ENCODE assay signal across 8 cellular contexts in genomic region chr22:37544955-37545702, GRCh38. TPM values are rescaled to one million over a fixed set of nuclear protein-coding genes. Genes with fewer than 3 reads are reported as not detected.
DNase-seq lines count a peak whose midpoint lies in the region; ATAC-seq, FAIRE-seq and TF ChIP-seq lines count a peak whose summit lies in the region.

No MANE protein-coding gene starts in this region.

- H3K4me1 ChIP-seq in ACC112 (ENCODE audit: control insufficient read depth, insufficient read depth, low read length, unreplicated experiment): peaks cover 28% of the 10 kb centered on the region
- peaks cover 40% of the 10 kb centered on the region for H3K4me1 ChIP-seq in GM23248 (ENCODE audit: insufficient read depth)
- H3K4me1 ChIP-seq in SK-N-SH (ENCODE audit: control insufficient read depth in 1 of 2, insufficient read depth in 2 of 2, low read depth in 1 of 2, low read length in 1 of 2): peaks cover 9 to 16% of the 10 kb centered on the region in 2 experiments; a peak in 2 of 4 replicates
- peaks cover 0 to 21% of the 10 kb centered on the region in 2 experiments; a peak in 2 of 5 replicates for H3K4me1 ChIP-seq in K562 (replicated peaks in 1 of 2; ENCODE audit: control insufficient read depth in 2 of 2, insufficient read depth in 2 of 2, low read length in 2 of 2)

- TF ChIP-seq EP300 in SK-N-SH (IDR thresholded peaks at IDR 0.05; ENCODE audit: borderline replicate concordance in 1 of 2, low read depth in 1 of 2, low read length in 1 of 2) (no peak), K562 (IDR thresholded peaks at IDR 0.05; ENCODE audit: low read length) (no peak)

- CTCF ChIA-PET in SK-N-SH (lab: Yijun Ruan, JAX): interaction anchor here (0.7 to 16.4 kb wide), 7 partner anchors 21 to 228 kb away, joined by 3 to 647 read pairs (median 5); partner anchors contain the start of gene CDC42EP1
- CTCF ChIA-PET in K562 (lab: Yijun Ruan, JAX; ENCODE audit: low intra/inter-chr PET ratio): interaction anchor here (0.5 to 2.1 kb wide), 6 partner anchors 17 to 504 kb away, joined by 3 to 16 read pairs (median 8); no protein-coding TSS in a partner anchor

- in situ Hi-C loops in GM23248 (cut with MboI) (no loop called here), K562 (cut with MboI) (loop anchor here (10.0 kb wide), 1 partner anchor 430 kb away; no protein-coding TSS in a partner anchor)

- no peaks in the 10 kb centered on the region for H4K20me1 ChIP-seq in GM23248 (ENCODE audit: insufficient read depth)
- no peaks in the 10 kb centered on the region for H4K20me1 ChIP-seq in SK-N-SH (ENCODE audit: insufficient read depth)
- no peaks in the 10 kb centered on the region for H4K20me1 ChIP-seq in K562 (replicated peaks; ENCODE audit: control insufficient read depth, insufficient read depth, low read length)

- peak overlapping the region; percentile 88 for H3K4me2 ChIP-seq in GM23248 (ENCODE audit: unreplicated experiment)
- no peak overlapping the region; the same call in 1 of the 2 replicates for H3K4me2 ChIP-seq in SK-N-SH
- H3K4me2 ChIP-seq in K562 (ENCODE audit: insufficient read depth, low read length): no peak overlapping the region

- H2AFZ ChIP-seq in ACC112 (ENCODE audit: low read length, unreplicated experiment) (no peak overlapping the region), GM23248 (peak overlapping the region; percentile 76), SK-N-SH (ENCODE audit: low read depth) (no peak overlapping the region), K562 (ENCODE audit: low read depth, low read length) (peak overlapping the region; percentile 7; the same call in 1 of the 2 replicates)

- no TSS peak for BruUV-seq in K562 (replicated peaks; lab: Mats Ljungman, UMichigan)

- POLR2A ChIA-PET in SK-N-SH (lab: Yijun Ruan, JAX) (no interaction called here), K562 (lab: Yijun Ruan, JAX) (interaction anchor here (0.6 to 1.0 kb wide), 6 partner anchors 13 to 37 kb away, joined by 3 to 6 read pairs (median 4); no protein-coding TSS in a partner anchor)

- H3K9ac ChIP-seq in GM23248: peak overlapping the region; percentile 66
- 0 out of 2 replicates have a peak overlapping the region, but pooled peaks have one; percentile 21 for H3K9ac ChIP-seq in SK-N-SH
- H3K9ac ChIP-seq in K562 (ENCODE audit: insufficient read depth in 1 of 2, low read depth in 2 of 2, low read length in 2 of 2): no peak overlapping the region

- peak; percentile 95 for ATAC-seq in K562
- no peak for ATAC-seq in HG03139 (IDR thresholded peaks at IDR 0.05; ENCODE audit: unreplicated experiment)
- no peak for ATAC-seq in GM21723 (IDR thresholded peaks at IDR 0.05; ENCODE audit: unreplicated experiment)

- intact Hi-C loops in K562 (cut with micrococcal nuclease): loop anchor here (1.0 kb wide), 2 partner anchors 22 to 47 kb away; no protein-coding TSS in a partner anchor

- WGBS in GM23248 (ENCODE audit: low coverage in 1 of 2, low lambda C conversion rate in 2 of 2, missing lambda C conversion rate in 2 of 2), 2 experiments: 55 to 58% methylated on average over 11 of the region's 11 CpGs
- 8% methylated on average over 2 of the region's 11 CpGs for WGBS in SK-N-SH (ENCODE audit: low lambda C conversion rate)
- 7% methylated on average over 5 of the region's 11 CpGs for WGBS in K562 (ENCODE audit: insufficient coverage, low coverage, missing lambda C conversion rate)

- DNase-seq in GM23248: peak; percentile 80
- DNase-seq in SK-N-SH: peak; percentile 56
- peak in 3 of 4 experiments; percentile 36 to 72 (median 71) for DNase-seq in K562 (ENCODE audit: extremely low read depth in 1 of 4, low spot score in 3 of 4)

- peak overlapping the region; percentile 53 for H3K4me3 ChIP-seq in ACC112 (ENCODE audit: low read depth, low read length)
- peak overlapping the region; percentile 63 for H3K4me3 ChIP-seq in GM23248
- no peak overlapping the region for H3K4me3 ChIP-seq in SK-N-SH (ENCODE audit: low read depth in 2 of 2, low read length in 1 of 2)
- H3K4me3 ChIP-seq in K562: no peak overlapping the region
- peak overlapping the region; percentile 36; the same call in 1 of the 2 replicates for H3K4me3 ChIP-seq in iPS-18c (ENCODE audit: insufficient read depth, low read depth, low read length)
- peak overlapping the region in 2 of 7 experiments; percentile 1 to 23 for H3K4me3 ChIP-seq in skin epidermis

- TF ChIP-seq POLR2A in K562 (conservative IDR thresholded peaks at IDR 0.05): no peak

- no peaks in the 10 kb centered on the region for H3K79me2 ChIP-seq in ACC112 (ENCODE audit: control insufficient read depth, insufficient read depth, low read length, unreplicated experiment)
- H3K79me2 ChIP-seq in GM23248 (ENCODE audit: insufficient read depth): no peaks in the 10 kb centered on the region
- H3K79me2 ChIP-seq in SK-N-SH (ENCODE audit: insufficient read depth): no peaks in the 10 kb centered on the region
- no peaks in the 10 kb centered on the region for H3K79me2 ChIP-seq in K562 (ENCODE audit: control insufficient read depth, insufficient read depth, low read length)

- TF ChIP-seq CTCF in SK-N-SH (IDR thresholded peaks at IDR 0.05) (peak; percentile 67), K562 (IDR thresholded peaks at IDR 0.05 in 2 of 3, conservative IDR thresholded peaks at IDR 0.05 in 1 of 3; ENCODE audit: insufficient read depth in 2 of 3, low read depth in 1 of 3, low read length in 3 of 3) (peak; percentile 82 to 92 (median 87))

- no peaks in the 10 kb centered on the region for H3K9me1 ChIP-seq in K562 (ENCODE audit: control insufficient read depth, insufficient read depth, low read length)

- H3K27me3 ChIP-seq in ACC112 (ENCODE audit: insufficient read depth, low read length): no peaks in the 10 kb centered on the region
- no peaks in the 10 kb centered on the region for H3K27me3 ChIP-seq in GM23248 (replicated peaks; ENCODE audit: insufficient read depth)
- no peaks in the 10 kb centered on the region for H3K27me3 ChIP-seq in SK-N-SH (ENCODE audit: insufficient read depth)
- H3K27me3 ChIP-seq in K562 (ENCODE audit: control insufficient read depth in 2 of 2, insufficient read depth in 2 of 2, low read length in 2 of 2): no peaks in the 10 kb centered on the region

- H3K36me3 ChIP-seq in ACC112 (ENCODE audit: insufficient read depth, low read length) (no peaks in the 10 kb centered on the region), GM23248 (ENCODE audit: low read depth) (no peaks in the 10 kb centered on the region), SK-N-SH (replicated peaks in 1 of 2; ENCODE audit: control insufficient read depth in 1 of 2, insufficient read depth in 2 of 2, low read length in 1 of 2) (no peaks in the 10 kb centered on the region), K562 (ENCODE audit: control insufficient read depth, insufficient read depth, low read length) (no peaks in the 10 kb centered on the region)

- H3F3A ChIP-seq in GM23248 (ENCODE audit: insufficient read depth): peaks cover 12% of the 10 kb centered on the region; the same call in 1 of the 2 replicates
- peaks cover 6% of the 10 kb centered on the region for H3F3A ChIP-seq in SK-N-SH (replicated peaks; ENCODE audit: insufficient read depth)

- H3K9me2 ChIP-seq in GM23248 (ENCODE audit: insufficient read depth): no peaks in the 10 kb centered on the region
- no peaks in the 10 kb centered on the region for H3K9me2 ChIP-seq in SK-N-SH

- TF ChIP-seq RAD21 in SK-N-SH (IDR thresholded peaks at IDR 0.05; ENCODE audit: low read length): peak; percentile 55
- peak; percentile 74 to 92 for TF ChIP-seq RAD21 in K562 (CRISPR knock-in tag; conservative IDR thresholded peaks at IDR 0.05 in 1 of 2, IDR thresholded peaks at IDR 0.05 in 1 of 2)

- H3K9me3 ChIP-seq in GM23248 (ENCODE audit: low read depth): no peaks in the 10 kb centered on the region
- H3K9me3 ChIP-seq in SK-N-SH: no peaks in the 10 kb centered on the region
- no peaks in the 10 kb centered on the region for H3K9me3 ChIP-seq in K562 (replicated peaks; ENCODE audit: control insufficient read depth, insufficient read depth, low read depth, low read length)
- peaks cover 5% of the 10 kb centered on the region for H3K9me3 ChIP-seq in iPS-18c (ENCODE audit: control insufficient read depth, insufficient read depth, low read length)

- peak overlapping the region; percentile 64; the same call in 1 of the 2 replicates for H3K27ac ChIP-seq in ACC112 (ENCODE audit: low read depth, low read length)
- H3K27ac ChIP-seq in GM23248: peak overlapping the region; percentile 71
- no peak overlapping the region for H3K27ac ChIP-seq in SK-N-SH (ENCODE audit: low read depth in 2 of 2, low read length in 1 of 2)
- H3K27ac ChIP-seq in K562 (ENCODE audit: extremely low read depth, low read depth, low read length): no peak overlapping the region
- peak overlapping the region; percentile 44 to 87 (median 81) for H3K27ac ChIP-seq in skin epidermis

- FAIRE-seq in K562 (lab: Jason Lieb, UNC): peak; percentile 90

RNA-seq across cellular contexts. Expression of gene CDC42EP1, which starts 15.2 kb away (rescaled TPM):
- 59.7 and 83.8 TPM in 2 replicates for total RNA-seq in GM23248 (2014; rRNA removed; shearing (Covaris generic))
- polyA plus RNA-seq in GM23248 (2016; fragmentation: Nextera tagmentation; extraction: Ambion mirVana) (122 and 130 TPM in 2 replicates), SK-N-SH (2012; rRNA removed) (11.5 and 24.9 TPM in 2 replicates), K562 (2011; rRNA removed) (4.0 and 13.8 TPM in 2 replicates), K562 (2014; fragmentation: Illumina TruSeq; extraction: Trizol) (18.4 and 49.9 TPM in 2 replicates), K562 (2014; fragmentation: Nextera tagmentation; extraction: Ambion mirVana) (under 1 TPM; 0.67 to 0.69 TPM), K562 (2014; rRNA removed) (22.5 and 28.1 TPM in 2 replicates)
- 8.9 and 15.8 TPM in 2 replicates for polyA plus RNA-seq in SK-N-SH (2012; cell fraction: cytosol; rRNA removed)
- polyA plus RNA-seq in SK-N-SH (2012; cell fraction: nucleus; rRNA removed): 14.2 and 19.4 TPM in 2 replicates
- total RNA-seq in K562 (2011; cell fraction: chromatin; rRNA removed; ENCODE audit: low replicate concordance): 7.9 and 25.6 TPM in 2 replicates
- total RNA-seq in K562 (2011; cell fraction: nucleolus; rRNA removed): 22.5 and 24.0 TPM in 2 replicates
- total RNA-seq in K562 (2011; cell fraction: nucleoplasm; rRNA removed): 13.4 and 14.2 TPM in 2 replicates
- total RNA-seq in K562 (2014; rRNA removed) (29.0 and 41.6 TPM in 2 replicates), K562 (2014; rRNA removed; fragmentation: Illumina TruSeq; extraction: Trizol) (2.7 and 3.2 TPM in 2 replicates), K562 (2015; rRNA removed; fragmentation: Illumina TruSeq; extraction: Trizol) (7.3 and 8.3 TPM in 2 replicates), K562 (2021) (62.8 and 70.2 TPM in 2 replicates)
- polyA plus RNA-seq in K562 (2011; cell fraction: cytosol; rRNA removed): 6.0 and 18.2 TPM in 2 replicates
- 9.9 and 15.1 TPM in 2 replicates for polyA plus RNA-seq in K562 (2011; cell fraction: nucleus; rRNA removed)
- polyA plus RNA-seq in K562 (2012): 24.9 and 50.5 TPM in 2 replicates
- polyA minus RNA-seq in K562 (2011; rRNA and poly(A)+ RNA removed): 1.9 and 2.3 TPM in 2 replicates
- 12.7 and 21.9 TPM in 2 replicates for polyA minus RNA-seq in K562 (2011; cell fraction: cytosol; rRNA and poly(A)+ RNA removed)
- polyA minus RNA-seq in K562 (2011; cell fraction: nucleus; rRNA and poly(A)+ RNA removed): 10.2 and 10.6 TPM in 2 replicates

RNA-seq across cellular contexts. Expression of gene CARD10, which starts 25.9 kb away (rescaled TPM):
- 4.4 and 8.3 TPM in 2 replicates for total RNA-seq in GM23248 (2014; rRNA removed; shearing (Covaris generic))
- 2.7 and 2.8 TPM in 2 replicates for polyA plus RNA-seq in GM23248 (2016; fragmentation: Nextera tagmentation; extraction: Ambion mirVana)
- polyA plus RNA-seq in SK-N-SH (2012; rRNA removed): 13.9 and 14.5 TPM in 2 replicates
- polyA plus RNA-seq in SK-N-SH (2012; cell fraction: cytosol; rRNA removed): 4.4 and 7.2 TPM in 2 replicates
- 27.9 and 29.5 TPM in 2 replicates for polyA plus RNA-seq in SK-N-SH (2012; cell fraction: nucleus; rRNA removed)
- 5.4 and 20.1 TPM in 2 replicates for total RNA-seq in K562 (2011; cell fraction: chromatin; rRNA removed; ENCODE audit: low replicate concordance)
- 9.2 and 11.7 TPM in 2 replicates for total RNA-seq in K562 (2011; cell fraction: nucleolus; rRNA removed)
- 6.9 and 8.3 TPM in 2 replicates for total RNA-seq in K562 (2011; cell fraction: nucleoplasm; rRNA removed)
- total RNA-seq in K562 (2014; rRNA removed): 4.2 and 4.4 TPM in 2 replicates
- 0.57 and 0.84 TPM in 2 replicates for total RNA-seq in K562 (2014; rRNA removed; fragmentation: Illumina TruSeq; extraction: Trizol)
- total RNA-seq in K562 (2015; rRNA removed; fragmentation: Illumina TruSeq; extraction: Trizol): 1.6 TPM in 2 replicates
- total RNA-seq in K562 (2021): 4.6 and 5.8 TPM in 2 replicates
- 3.0 and 4.2 TPM in 2 replicates for polyA plus RNA-seq in K562 (2011; rRNA removed)
- 4.8 and 9.8 TPM in 2 replicates for polyA plus RNA-seq in K562 (2011; cell fraction: cytosol; rRNA removed)
- 14.1 and 18.7 TPM in 2 replicates for polyA plus RNA-seq in K562 (2011; cell fraction: nucleus; rRNA removed)
- 2.4 and 4.6 TPM in 2 replicates for polyA plus RNA-seq in K562 (2012)
- 1.5 and 3.2 TPM in 2 replicates for polyA plus RNA-seq in K562 (2014; fragmentation: Illumina TruSeq; extraction: Trizol)
- polyA plus RNA-seq in K562 (2014; fragmentation: Nextera tagmentation; extraction: Ambion mirVana): under 1 TPM; 0.13 to 0.20 TPM
- polyA plus RNA-seq in K562 (2014; rRNA removed): 3.6 and 5.8 TPM in 2 replicates
- polyA minus RNA-seq in K562 (2011; rRNA and poly(A)+ RNA removed): 1.2 and 1.3 TPM in 2 replicates
- polyA minus RNA-seq in K562 (2011; cell fraction: cytosol; rRNA and poly(A)+ RNA removed): 5.9 TPM in 2 replicates
- polyA minus RNA-seq in K562 (2011; cell fraction: nucleus; rRNA and poly(A)+ RNA removed): 4.6 and 4.7 TPM in 2 replicates

RNA-seq across cellular contexts. Expression of gene LGALS2, which starts 34.8 kb away (rescaled TPM):
- not detected in 2 replicates for total RNA-seq in GM23248 (2014; rRNA removed; shearing (Covaris generic))
- polyA plus RNA-seq in GM23248 (2016; fragmentation: Nextera tagmentation; extraction: Ambion mirVana) (0.35 and 0.91 TPM in 2 replicates), SK-N-SH (2012; rRNA removed) (not detected in 2 replicates), K562 (2011; rRNA removed) (not detected in 2 replicates), K562 (2014; fragmentation: Illumina TruSeq; extraction: Trizol) (not detected in 2 replicates), K562 (2014; fragmentation: Nextera tagmentation; extraction: Ambion mirVana) (not detected), K562 (2014; rRNA removed) (not detected in 2 replicates)
- polyA plus RNA-seq in SK-N-SH (2012; cell fraction: cytosol; rRNA removed): not detected in 2 replicates
- not detected in 2 replicates for polyA plus RNA-seq in SK-N-SH (2012; cell fraction: nucleus; rRNA removed)
- total RNA-seq in K562 (2011; cell fraction: chromatin; rRNA removed; ENCODE audit: low replicate concordance): not detected in 2 replicates
- not detected in 2 replicates for total RNA-seq in K562 (2011; cell fraction: nucleolus; rRNA removed)
- total RNA-seq in K562 (2011; cell fraction: nucleoplasm; rRNA removed): not detected in 2 replicates
- total RNA-seq in K562 (2014; rRNA removed) (not detected in 2 replicates), K562 (2014; rRNA removed; fragmentation: Illumina TruSeq; extraction: Trizol) (not detected in 2 replicates), K562 (2015; rRNA removed; fragmentation: Illumina TruSeq; extraction: Trizol) (not detected in 2 replicates), K562 (2021) (not detected in 2 replicates)
- polyA plus RNA-seq in K562 (2011; cell fraction: cytosol; rRNA removed): not detected in 2 replicates
- polyA plus RNA-seq in K562 (2011; cell fraction: nucleus; rRNA removed): not detected in 2 replicates
- 0.19 TPM in 1 of 2 replicates, not detected in the other for polyA plus RNA-seq in K562 (2012)
- polyA minus RNA-seq in K562 (2011; rRNA and poly(A)+ RNA removed): not detected in 2 replicates
- not detected in 2 replicates for polyA minus RNA-seq in K562 (2011; cell fraction: cytosol; rRNA and poly(A)+ RNA removed)
- polyA minus RNA-seq in K562 (2011; cell fraction: nucleus; rRNA and poly(A)+ RNA removed): not detected in 2 replicates

RNA-seq across cellular contexts. Expression of gene MFNG, which starts 58.9 kb away (rescaled TPM):
- not detected in 2 replicates for total RNA-seq in GM23248 (2014; rRNA removed; shearing (Covaris generic))
- polyA plus RNA-seq in GM23248 (2016; fragmentation: Nextera tagmentation; extraction: Ambion mirVana) (0.32 TPM in 1 of 2 replicates, not detected in the other), SK-N-SH (2012; rRNA removed) (0.18 and 0.34 TPM in 2 replicates), K562 (2011; rRNA removed) (0.08 and 0.38 TPM in 2 replicates), K562 (2014; fragmentation: Illumina TruSeq; extraction: Trizol) (0.14 and 0.16 TPM in 2 replicates), K562 (2014; fragmentation: Nextera tagmentation; extraction: Ambion mirVana) (not detected), K562 (2014; rRNA removed) (0.13 and 0.20 TPM in 2 replicates)
- 0.13 and 0.14 TPM in 2 replicates for polyA plus RNA-seq in SK-N-SH (2012; cell fraction: cytosol; rRNA removed)
- 1.4 and 2.6 TPM in 2 replicates for polyA plus RNA-seq in SK-N-SH (2012; cell fraction: nucleus; rRNA removed)
- 0.83 TPM in 1 of 2 replicates, not detected in the other for total RNA-seq in K562 (2011; cell fraction: chromatin; rRNA removed; ENCODE audit: low replicate concordance)
- total RNA-seq in K562 (2011; cell fraction: nucleolus; rRNA removed): not detected in 2 replicates
- total RNA-seq in K562 (2011; cell fraction: nucleoplasm; rRNA removed): not detected in 2 replicates
- total RNA-seq in K562 (2014; rRNA removed) (0.53 and 0.54 TPM in 2 replicates), K562 (2014; rRNA removed; fragmentation: Illumina TruSeq; extraction: Trizol) (0.32 TPM in 1 of 2 replicates, not detected in the other), K562 (2015; rRNA removed; fragmentation: Illumina TruSeq; extraction: Trizol) (0.26 TPM in 1 of 2 replicates, not detected in the other), K562 (2021) (0.73 and 0.89 TPM in 2 replicates)
- 0.18 and 1.2 TPM in 2 replicates for polyA plus RNA-seq in K562 (2011; cell fraction: cytosol; rRNA removed)
- 0.10 and 1.6 TPM in 2 replicates for polyA plus RNA-seq in K562 (2011; cell fraction: nucleus; rRNA removed)
- 0.10 and 0.86 TPM in 2 replicates for polyA plus RNA-seq in K562 (2012)
- 0.49 TPM in 1 of 2 replicates, not detected in the other for polyA minus RNA-seq in K562 (2011; rRNA and poly(A)+ RNA removed)
- polyA minus RNA-seq in K562 (2011; cell fraction: cytosol; rRNA and poly(A)+ RNA removed): not detected in 2 replicates
- not detected in 2 replicates for polyA minus RNA-seq in K562 (2011; cell fraction: nucleus; rRNA and poly(A)+ RNA removed)

Comparison
In these comparisons a context has a peak if more than half of its experiments do, and no peak if none do; other contexts are left out.
1. H2AFZ ChIP-seq: peak in GM23248 (single experiment) and K562 (single experiment); none in ACC112 (single experiment) and SK-N-SH (single experiment).
2. H3K27ac ChIP-seq: peak in ACC112 (single experiment), GM23248 (single experiment) and skin epidermis (21 of 21); none in SK-N-SH (0 of 2) and K562 (single experiment).
3. H3K4me3 ChIP-seq: peak in ACC112 (single experiment), GM23248 (single experiment) and iPS-18c (single experiment); none in SK-N-SH (0 of 2) and K562 (single experiment).
4. H3K9ac ChIP-seq: peak in GM23248 (single experiment) and SK-N-SH (single experiment); none in K562 (0 of 2).
5. Peak in every context shown above with its lines, with median percentiles within 50 percentile points of each other: DNase-seq.